Comparison of ENCODE assay signal across 21 cellular contexts in genomic region chr12:132840536-132840935, GRCh38. TPM values are rescaled to one million over a fixed set of nuclear protein-coding genes. Genes with fewer than 3 reads are reported as not detected.
DNase-seq lines count a peak whose midpoint lies in the region; ATAC-seq, FAIRE-seq and TF ChIP-seq lines count a peak whose summit lies in the region.
"Had no signal": no experiment of that assay in that cellular context is flagged by ENCODE, and none has a peak within 500 bp of the region (broad histone marks: within the 10 kb centered on the region; RNA-seq: fewer than 3 reads in every experiment).

No MANE protein-coding gene starts in this region.

- H3K9me3 ChIP-seq in Caco-2 (no peaks in the 10 kb centered on the region), H9 (ENCODE audit: control insufficient read depth, low read depth, low read length) (no peaks in the 10 kb centered on the region), GM12878 (replicated peaks; ENCODE audit: control insufficient read depth, insufficient read depth, low read length) (no peaks in the 10 kb centered on the region), neuronal stem cell (replicated peaks in 1 of 2; ENCODE audit: control insufficient read depth in 2 of 2, insufficient read depth in 1 of 2, low read depth in 1 of 2, low read length in 2 of 2) (no peaks in the 10 kb centered on the region), BE2C (no peaks in the 10 kb centered on the region), smooth muscle cell (replicated peaks; ENCODE audit: low read depth) (no peaks in the 10 kb centered on the region)

- H3K27ac Mint-ChIP-seq in Caco-2 (ENCODE audit: unreplicated experiment) (no peak overlapping the region), H9 (no peak overlapping the region)
- H3K27ac Mint-ChIP-seq: B cell; CD4-positive, CD25-positive, alpha-beta regulatory T cell; GM23338; HFFc6; IgD-negative memory B cell had no signal

- in situ Hi-C loops in GM12878 (cut with MboI), result no loop called here

- H3K23me2 ChIP-seq in H9 (ENCODE audit: insufficient read length, low read depth, low read length, poor library complexity, severe bottlenecking), result no peaks in the 10 kb centered on the region

- H3K36me3 ChIP-seq in Caco-2 (ENCODE audit: control insufficient read depth, insufficient read depth, low read length) (no peaks in the 10 kb centered on the region), GM12878 (ENCODE audit: control insufficient read depth in 2 of 2, insufficient read depth in 2 of 2, low read length in 1 of 2) (peaks cover 6 to 11% of the 10 kb centered on the region in 2 experiments; a peak in 3 of 4 replicates), neuronal stem cell (replicated peaks in 1 of 2; ENCODE audit: control insufficient read depth in 2 of 2, insufficient read depth in 2 of 2, low read length in 2 of 2) (peaks cover 19 to 42% of the 10 kb centered on the region in 2 donors), BE2C (peaks cover 17% of the 10 kb centered on the region), smooth muscle cell (ENCODE audit: low read depth) (no peaks in the 10 kb centered on the region)

- no peak overlapping the region for H2BK20ac ChIP-seq in H9 (ENCODE audit: low read depth, low read length, poor library complexity, severe bottlenecking)

- H3K23ac ChIP-seq in H9 (ENCODE audit: insufficient read length, low read depth, low read length) (no peak overlapping the region), neuronal stem cell (ENCODE audit: low read depth, low read length, poor library complexity) (peak overlapping the region; percentile 43)

- SMC1A ChIA-PET in GM12878 (lab: Charles Lee; ENCODE audit: uncharacterized antibody, unreplicated experiment), result no interaction called here

- H2BK15ac ChIP-seq in H9 (ENCODE audit: low read depth, low read length) (no peak overlapping the region), neuronal stem cell (ENCODE audit: low read length) (no peak overlapping the region)

- no peak overlapping the region for H2BK5ac ChIP-seq in H9 (ENCODE audit: insufficient read length, low read length)
- no peak overlapping the region for H2BK5ac ChIP-seq in neuronal stem cell (ENCODE audit: low read length)

- POLR2A ChIA-PET in Caco-2 (lab: Charles Lee), result no interaction called here
- POLR2A ChIA-PET in GM12878 (lab: Charles Lee), result no interaction called here

- H3K27me3 Mint-ChIP-seq in Caco-2 (ENCODE audit: insufficient read depth, unreplicated experiment) (no peaks in the 10 kb centered on the region), H9 (ENCODE audit: low read depth) (no peaks in the 10 kb centered on the region)
- H3K27me3 Mint-ChIP-seq: B cell; CD4-positive, CD25-positive, alpha-beta regulatory T cell; CD8-positive, alpha-beta memory T cell; IgD-negative memory B cell had no signal

- no peak for DNase-seq in Caco-2
- DNase-seq in H9, result no peak
- no peak for DNase-seq in GM12878 (ENCODE audit: low read depth, low spot score)
- DNase-seq in neuronal stem cell (ENCODE audit: low spot score), result no peak
- DNase-seq in BE2C, result no peak
- DNase-seq in kidney glomerular epithelial cell (lab: John Stamatoyannopoulos, UW), result no peak
- no peak for DNase-seq in smooth muscle cell (lab: John Stamatoyannopoulos, UW; ENCODE audit: unreplicated experiment)
- DNase-seq: C1 segment of cervical spinal cord; CD4-positive, CD25-positive, alpha-beta regulatory T cell; CD8-positive, alpha-beta memory T cell; COR-L47; DMS153; DMS79; GDM1; HFFc6 had no signal

- TF ChIP-seq POLR2A in GM12878 (IDR thresholded peaks at IDR 0.05; ENCODE audit: low read depth, low read length), result no peak

- H3K27ac ChIP-seq in H9 (ENCODE audit: insufficient read length, low read depth, low read length) (no peak overlapping the region), GM12878 (ENCODE audit: control insufficient read depth, insufficient read depth) (no peak overlapping the region), neuronal stem cell (replicated peaks; ENCODE audit: low read length) (no peak overlapping the region), smooth muscle cell (ENCODE audit: low read depth) (no peak overlapping the region)

- H3K4me1 ChIP-seq in Caco-2 (no peaks in the 10 kb centered on the region), H9 (ENCODE audit: insufficient read depth, low read length) (no peaks in the 10 kb centered on the region), GM12878 (ENCODE audit: control insufficient read depth, insufficient read depth, low read length) (no peaks in the 10 kb centered on the region), neuronal stem cell (ENCODE audit: control insufficient read depth in 2 of 2, insufficient read depth in 1 of 2, low read depth in 1 of 2, low read length in 2 of 2) (no peaks in the 10 kb centered on the region), BE2C (no peaks in the 10 kb centered on the region), smooth muscle cell (ENCODE audit: low read depth) (no peaks in the 10 kb centered on the region)

- H4K20me1 ChIP-seq in H9 (ENCODE audit: control insufficient read depth, insufficient read depth, insufficient read length) (no peaks in the 10 kb centered on the region), GM12878 (ENCODE audit: control insufficient read depth, insufficient read depth) (no peaks in the 10 kb centered on the region), smooth muscle cell (ENCODE audit: low read depth) (no peaks in the 10 kb centered on the region)

- RAD21 ChIA-PET in GM12878 (lab: Charles Lee; ENCODE audit: unreplicated experiment), result no interaction called here

- no peak overlapping the region for H3K4ac ChIP-seq in H9 (ENCODE audit: low read depth, low read length)
- H3K4ac ChIP-seq in neuronal stem cell (ENCODE audit: low read length), result no peak overlapping the region

- no CpG with 5 or more reads among the region's 20 CpGs for WGBS in H9 (ENCODE audit: extremely low coverage, insufficient read length, low lambda C conversion rate)
- WGBS in GM12878 (ENCODE audit: insufficient coverage, insufficient replicate concordance, low lambda C conversion rate, missing lambda C conversion rate), result 91% methylated on average over 19 of the region's 20 CpGs
- no CpG with 5 or more reads among the region's 20 CpGs for WGBS in neuronal stem cell (ENCODE audit: extremely low coverage in 2 of 2, insufficient read length in 2 of 2, insufficient replicate concordance in 1 of 2), 2 donors
- 91% methylated on average over 20 of the region's 20 CpGs for WGBS in smooth muscle cell (ENCODE audit: low lambda C conversion rate)

- H3K4me1 Mint-ChIP-seq in Caco-2 (ENCODE audit: low read depth, unreplicated experiment), result no peaks in the 10 kb centered on the region
- no peaks in the 10 kb centered on the region for H3K4me1 Mint-ChIP-seq in H9
- H3K4me1 Mint-ChIP-seq: GM23338 had no signal

- no peak overlapping the region for H4K91ac ChIP-seq in H9 (ENCODE audit: insufficient read length, low read depth, low read length)
- H4K91ac ChIP-seq in neuronal stem cell (ENCODE audit: low read depth, low read length, poor library complexity), result no peak overlapping the region

- H3K14ac ChIP-seq in H9 (ENCODE audit: insufficient read depth, low read length) (no peak overlapping the region), neuronal stem cell (ENCODE audit: low read length) (no peak overlapping the region)

- no peaks in the 10 kb centered on the region for H3F3A ChIP-seq in smooth muscle cell (ENCODE audit: low read depth)

- H2AFZ ChIP-seq in H9 (ENCODE audit: low read length), result no peak overlapping the region
- no peak overlapping the region for H2AFZ ChIP-seq in GM12878 (ENCODE audit: control insufficient read depth, low read depth, low read length)
- no peak overlapping the region for H2AFZ ChIP-seq in neuronal stem cell (ENCODE audit: low read length)
- H2AFZ ChIP-seq in smooth muscle cell (ENCODE audit: low read depth), result no peak overlapping the region
- H2AFZ ChIP-seq: GM23338 had no signal

- no peaks in the 10 kb centered on the region for H3K9me3 Mint-ChIP-seq in Caco-2 (ENCODE audit: unreplicated experiment)
- H3K9me3 Mint-ChIP-seq in H9, result no peaks in the 10 kb centered on the region
- H3K9me3 Mint-ChIP-seq: CD4-positive, CD25-positive, alpha-beta regulatory T cell; CD8-positive, alpha-beta memory T cell; GM23338; HFFc6; IgD-negative memory B cell had no signal

- intact Hi-C loops in Caco-2 (cut with micrococcal nuclease; ENCODE audit: unreplicated experiment) (no loop called here), GM12878 (cut with micrococcal nuclease; ENCODE audit: unreplicated experiment) (no loop called here)

- H2BK12ac ChIP-seq in H9 (ENCODE audit: insufficient read length, low read depth, low read length) (peak overlapping the region; percentile 57), neuronal stem cell (ENCODE audit: low read length) (no peak overlapping the region)

- no peak for FAIRE-seq in GM12878 (lab: Jason Lieb, UNC)
- FAIRE-seq: H54, HepG2 had no signal

- no peak for ATAC-seq in GM12878
- ATAC-seq: GM23338, HCT116, HepG2 had no signal

- CTCF ChIA-PET in Caco-2 (lab: Charles Lee) (no interaction called here), GM12878 (lab: Yijun Ruan, JAX) (no interaction called here)

- H4K8ac ChIP-seq in H9 (replicated peaks; ENCODE audit: insufficient read length, low read depth, low read length) (no peak overlapping the region), neuronal stem cell (ENCODE audit: low read depth, low read length) (no peak overlapping the region)

- H3K4me2 ChIP-seq in H9 (ENCODE audit: insufficient read depth, insufficient read length, low read length), result no peak overlapping the region
- H3K4me2 ChIP-seq in GM12878 (ENCODE audit: control insufficient read depth, insufficient read depth), result no peak overlapping the region
- H3K4me2 ChIP-seq in neuronal stem cell (ENCODE audit: insufficient read depth, low read length, poor library complexity, severe bottlenecking), result no peak overlapping the region
- no peak overlapping the region for H3K4me2 ChIP-seq in smooth muscle cell
- H3K4me2 ChIP-seq: GM23338 had no signal

- TF ChIP-seq CTCF in Caco-2 (IDR thresholded peaks at IDR 0.05; ENCODE audit: insufficient read depth in 1 of 2, low read depth in 1 of 2, low read length in 1 of 2, severe bottlenecking in 1 of 2, unreplicated experiment in 1 of 2), result no peak
- TF ChIP-seq CTCF in H9 (conservative IDR thresholded peaks at IDR 0.05), result no peak
- no peak for TF ChIP-seq CTCF in GM12878 (IDR thresholded peaks at IDR 0.05 in 2 of 3, conservative IDR thresholded peaks at IDR 0.05 in 1 of 3; ENCODE audit: control insufficient read depth in 2 of 3, extremely low read depth in 1 of 3, insufficient read depth in 1 of 3, low read depth in 3 of 3, low read length in 3 of 3)
- TF ChIP-seq CTCF in BE2C (IDR thresholded peaks at IDR 0.05; ENCODE audit: low read depth, low read length), result no peak
- no peak for TF ChIP-seq CTCF in smooth muscle cell (IDR thresholded peaks at IDR 0.05; ENCODE audit: borderline replicate concordance, insufficient read depth, poor library complexity, severe bottlenecking)

- H3K4me3 Mint-ChIP-seq in Caco-2 (ENCODE audit: unreplicated experiment), result no peak overlapping the region
- no peak overlapping the region for H3K4me3 Mint-ChIP-seq in H9
- H3K4me3 Mint-ChIP-seq: B cell; CD4-positive, CD25-positive, alpha-beta regulatory T cell; CD8-positive, alpha-beta memory T cell; GM23338; HFFc6; IgD-negative memory B cell had no signal

- H3K4me3 ChIP-seq in Caco-2 (ENCODE audit: low read depth, low read length) (no peak overlapping the region), GM12878 (no peak overlapping the region), neuronal stem cell (ENCODE audit: low read length in 2 of 2) (no peak overlapping the region), BE2C (ENCODE audit: low read depth, low read length) (no peak overlapping the region), smooth muscle cell (no peak overlapping the region)
- H3K4me3 ChIP-seq: GM23338 had no signal

- no peak overlapping the region for H4K5ac ChIP-seq in H9 (ENCODE audit: insufficient read length, low read depth, low read length)

- H3K79me1 ChIP-seq in H9 (ENCODE audit: insufficient read depth, low read depth, low read length, poor library complexity, severe bottlenecking) (no peaks in the 10 kb centered on the region), neuronal stem cell (ENCODE audit: low read depth, low read length) (peaks cover 4% of the 10 kb centered on the region)

- BruUV-seq in Caco-2 (replicated peaks; lab: Mats Ljungman, UMichigan) (TSS peak; percentile 64), GM12878 (replicated peaks; lab: Mats Ljungman, UMichigan) (TSS peak; percentile 82)

- TF ChIP-seq EP300 in GM12878 (IDR thresholded peaks at IDR 0.05; ENCODE audit: borderline replicate concordance in 1 of 2, control insufficient read depth in 1 of 2, low read depth in 2 of 2, low read length in 2 of 2), result no peak

- H3K36me3 Mint-ChIP-seq in Caco-2 (ENCODE audit: insufficient read depth, unreplicated experiment), result peaks cover 37% of the 10 kb centered on the region
- H3K36me3 Mint-ChIP-seq in H9 (ENCODE audit: insufficient read depth in 1 of 3, low read depth in 3 of 3), result peaks cover 19 to 54% (median 32%) of the 10 kb centered on the region in 3 experiments
- H3K36me3 Mint-ChIP-seq: IgD-negative memory B cell had no signal

- H2BK120ac ChIP-seq in H9 (ENCODE audit: low read depth, low read length, poor library complexity, severe bottlenecking) (no peak overlapping the region), neuronal stem cell (ENCODE audit: low read depth, low read length) (no peak overlapping the region)

- H3T11ph ChIP-seq in H9 (ENCODE audit: low read length), result no peak overlapping the region

- H3K9ac ChIP-seq in H9 (ENCODE audit: extremely low read depth, insufficient read length, low read length), result no peak overlapping the region
- no peak overlapping the region for H3K9ac ChIP-seq in GM12878 (ENCODE audit: control insufficient read depth, insufficient read depth, low read length)
- no peak overlapping the region for H3K9ac ChIP-seq in neuronal stem cell (ENCODE audit: low read depth, low read length, poor library complexity)
- no peak overlapping the region for H3K9ac ChIP-seq in smooth muscle cell (ENCODE audit: low read depth)

- H3K56ac ChIP-seq in H9 (ENCODE audit: insufficient read length, low read depth, low read length), result no peak overlapping the region

- H3K79me2 ChIP-seq in H9 (ENCODE audit: insufficient read depth, low read length) (no peaks in the 10 kb centered on the region), GM12878 (ENCODE audit: control insufficient read depth, insufficient read depth, low read length) (no peaks in the 10 kb centered on the region), smooth muscle cell (ENCODE audit: low read depth) (no peaks in the 10 kb centered on the region)

- H3K18ac ChIP-seq in H9 (ENCODE audit: insufficient read length, low read depth, low read length), result no peak overlapping the region
- H3K18ac ChIP-seq in neuronal stem cell (ENCODE audit: low read length), result no peak overlapping the region

- H3K27me3 ChIP-seq in Caco-2 (replicated peaks; ENCODE audit: control insufficient read depth, insufficient read depth, low read length) (no peaks in the 10 kb centered on the region), H9 (ENCODE audit: insufficient read depth, low read length) (no peaks in the 10 kb centered on the region), GM12878 (replicated peaks in 1 of 2; ENCODE audit: control insufficient read depth in 2 of 2, insufficient read depth in 2 of 2, low read length in 1 of 2) (no peaks in the 10 kb centered on the region), neuronal stem cell (ENCODE audit: control insufficient read depth in 3 of 3, insufficient read depth in 3 of 3, low read depth in 1 of 3, low read length in 3 of 3) (peaks cover 0 to 1% (median 0%) of the 10 kb centered on the region in 3 experiments), BE2C (no peaks in the 10 kb centered on the region), smooth muscle cell (ENCODE audit: low read depth) (no peaks in the 10 kb centered on the region)

- TF ChIP-seq RAD21 in GM12878 (IDR thresholded peaks at IDR 0.05; ENCODE audit: insufficient read depth, low read depth, low read length), result no peak

- H2AK5ac ChIP-seq in H9 (ENCODE audit: insufficient read length, low read length), result no peak overlapping the region
- no peak overlapping the region for H2AK5ac ChIP-seq in neuronal stem cell (ENCODE audit: low read depth, low read length)

RNA-seq across cellular contexts. Expression of gene GOLGA3, which starts 11.9 kb away (rescaled TPM):
- total RNA-seq in Caco-2 (2022) (62.2 and 67.0 TPM in 2 replicates), H9 (2021) (34.9 and 40.1 TPM in 2 replicates), GM12878 (2014; rRNA removed) (30.5 and 33.2 TPM in 2 replicates), GM12878 (2014; rRNA removed; fragmentation: Illumina TruSeq; extraction: Trizol) (17.4 and 18.6 TPM in 2 replicates), GM12878 (2021) (36.3 and 42.7 TPM in 2 replicates), smooth muscle cell (34.5 and 60.1 TPM in 2 replicates)
- total RNA-seq in GM12878 (2013; cell fraction: nucleolus; rRNA removed), result 90.2 and 116 TPM in 2 replicates
- 8.9 TPM for polyA plus RNA-seq in GM12878 (2011; ENCODE audit: low read depth)
- polyA plus RNA-seq in GM12878 (2011; rRNA removed) (5.7 and 9.7 TPM in 2 replicates), GM12878 (2014; fragmentation: Illumina TruSeq; extraction: Trizol) (4.6 and 8.3 TPM in 2 replicates), GM12878 (2014; fragmentation: Nextera tagmentation; extraction: Ambion mirVana) (1 to 10 TPM; 2.0 to 3.7 TPM), GM12878 (2014; rRNA removed) (16.0 and 21.5 TPM in 2 replicates), GM12878 (2016; fragmentation: Nextera tagmentation; extraction: Ambion mirVana) (10 to 100 TPM; 14.4 to 16.8 TPM), smooth muscle cell (25.1 and 53.1 TPM in 2 replicates)
- 13.4 and 15.2 TPM in 2 replicates for polyA plus RNA-seq in GM12878 (2011; cell fraction: cytosol; rRNA removed)
- polyA plus RNA-seq in GM12878 (2011; cell fraction: nucleus; rRNA removed), result 19.3 and 29.6 TPM in 2 replicates
- 18.0 and 18.3 TPM in 2 replicates for polyA plus RNA-seq in GM12878 (2012)
- 16.6 and 31.5 TPM in 2 replicates for polyA minus RNA-seq in GM12878 (2011; rRNA and poly(A)+ RNA removed)
- 17.8 and 21.1 TPM in 2 replicates for polyA minus RNA-seq in GM12878 (2011; cell fraction: cytosol; rRNA and poly(A)+ RNA removed)
- polyA minus RNA-seq in GM12878 (2011; cell fraction: nucleus; rRNA and poly(A)+ RNA removed), result 10.0 and 30.3 TPM in 2 replicates
- 6.8 TPM for polyA plus RNA-seq in neuronal stem cell (2013, experiment 1 of 2)
- 7.2 TPM for polyA plus RNA-seq in neuronal stem cell (2013, experiment 2 of 2)
- polyA plus RNA-seq in BE2C (2012; ENCODE audit: insufficient read depth, insufficient read length, low read depth), result 46.7 TPM

RNA-seq across cellular contexts. Expression of gene CHFR, which starts 46.9 kb away (rescaled TPM):
- 28.0 and 32.3 TPM in 2 replicates for total RNA-seq in Caco-2 (2022)
- 51.9 and 53.3 TPM in 2 replicates for total RNA-seq in H9 (2021)
- total RNA-seq in GM12878 (2013; cell fraction: nucleolus; rRNA removed), result 140 and 141 TPM in 2 replicates
- 33.6 and 42.0 TPM in 2 replicates for total RNA-seq in GM12878 (2014; rRNA removed)
- total RNA-seq in GM12878 (2014; rRNA removed; fragmentation: Illumina TruSeq; extraction: Trizol), result 26.3 and 28.8 TPM in 2 replicates
- total RNA-seq in GM12878 (2021), result 40.9 and 43.4 TPM in 2 replicates
- polyA plus RNA-seq in GM12878 (2011; ENCODE audit: low read depth), result 21.5 TPM
- polyA plus RNA-seq in GM12878 (2011; rRNA removed), result 49.4 and 50.1 TPM in 2 replicates
- 51.2 and 54.2 TPM in 2 replicates for polyA plus RNA-seq in GM12878 (2011; cell fraction: cytosol; rRNA removed)
- polyA plus RNA-seq in GM12878 (2011; cell fraction: nucleus; rRNA removed), result 101 and 133 TPM in 2 replicates
- 25.6 and 31.4 TPM in 2 replicates for polyA plus RNA-seq in GM12878 (2012)
- 30.8 and 40.0 TPM in 2 replicates for polyA plus RNA-seq in GM12878 (2014; fragmentation: Illumina TruSeq; extraction: Trizol)
- 1 to 10 TPM; 1.1 to 2.1 TPM for polyA plus RNA-seq in GM12878 (2014; fragmentation: Nextera tagmentation; extraction: Ambion mirVana)
- 45.1 and 47.3 TPM in 2 replicates for polyA plus RNA-seq in GM12878 (2014; rRNA removed)
- polyA plus RNA-seq in GM12878 (2016; fragmentation: Nextera tagmentation; extraction: Ambion mirVana), result 10 to 100 TPM; 21.1 to 23.7 TPM
- polyA minus RNA-seq in GM12878 (2011; rRNA and poly(A)+ RNA removed), result 68.3 and 97.3 TPM in 2 replicates
- 19.2 and 20.4 TPM in 2 replicates for polyA minus RNA-seq in GM12878 (2011; cell fraction: cytosol; rRNA and poly(A)+ RNA removed)
- polyA minus RNA-seq in GM12878 (2011; cell fraction: nucleus; rRNA and poly(A)+ RNA removed), result 27.9 and 59.0 TPM in 2 replicates
- 18.4 TPM for polyA plus RNA-seq in neuronal stem cell (2013, experiment 1 of 2)
- polyA plus RNA-seq in neuronal stem cell (2013, experiment 2 of 2), result 18.0 TPM
- 67.5 TPM for polyA plus RNA-seq in BE2C (2012; ENCODE audit: insufficient read depth, insufficient read length, low read depth)
- total RNA-seq in smooth muscle cell, result 24.0 and 27.5 TPM in 2 replicates
- 24.0 and 26.2 TPM in 2 replicates for polyA plus RNA-seq in smooth muscle cell
